ENCODE assay signal across 1 cellular context in genomic region chr3:31847760-31848159, GRCh38.
TF ChIP-seq lines count a peak whose summit lies in the region.

No MANE protein-coding gene starts in this region.

TF ChIP-seq in WTC11, 78 proteins besides CTCF, POLR2A, EP300 and RAD21 (continued from another document):
- TF ChIP-seq, protein P1, sequence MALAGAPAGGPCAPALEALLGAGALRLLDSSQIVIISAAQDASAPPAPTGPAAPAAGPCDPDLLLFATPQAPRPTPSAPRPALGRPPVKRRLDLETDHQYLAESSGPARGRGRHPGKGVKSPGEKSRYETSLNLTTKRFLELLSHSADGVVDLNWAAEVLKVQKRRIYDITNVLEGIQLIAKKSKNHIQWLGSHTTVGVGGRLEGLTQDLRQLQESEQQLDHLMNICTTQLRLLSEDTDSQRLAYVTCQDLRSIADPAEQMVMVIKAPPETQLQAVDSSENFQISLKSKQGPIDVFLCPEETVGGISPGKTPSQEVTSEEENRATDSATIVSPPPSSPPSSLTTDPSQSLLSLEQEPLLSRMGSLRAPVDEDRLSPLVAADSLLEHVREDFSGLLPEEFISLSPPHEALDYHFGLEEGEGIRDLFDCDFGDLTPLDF (CRISPR knock-in tag; IDR thresholded peaks at IDR 0.05) = no peak
- TF ChIP-seq ERG (CRISPR knock-in tag; IDR thresholded peaks at IDR 0.05) (no peak), ZNF121 (CRISPR knock-in tag; IDR thresholded peaks at IDR 0.05) (no peak), E2F5 (CRISPR knock-in tag; IDR thresholded peaks at IDR 0.05) (no peak), AR (CRISPR knock-in tag; IDR thresholded peaks at IDR 0.05) (no peak), ATF1 (CRISPR knock-in tag; IDR thresholded peaks at IDR 0.05) (no peak), ZNF396 (CRISPR knock-in tag; IDR thresholded peaks at IDR 0.05; ENCODE audit: borderline replicate concordance) (no peak), ZMAT4 (CRISPR knock-in tag; IDR thresholded peaks at IDR 0.05) (no peak), ATF6 (CRISPR knock-in tag; IDR thresholded peaks at IDR 0.05) (no peak), GRHL2 (CRISPR knock-in tag; IDR thresholded peaks at IDR 0.05; ENCODE audit: insufficient replicate concordance, severe bottlenecking) (no peak), FOXK1 (CRISPR knock-in tag; IDR thresholded peaks at IDR 0.05) (no peak)
- TF ChIP-seq, protein P2, sequence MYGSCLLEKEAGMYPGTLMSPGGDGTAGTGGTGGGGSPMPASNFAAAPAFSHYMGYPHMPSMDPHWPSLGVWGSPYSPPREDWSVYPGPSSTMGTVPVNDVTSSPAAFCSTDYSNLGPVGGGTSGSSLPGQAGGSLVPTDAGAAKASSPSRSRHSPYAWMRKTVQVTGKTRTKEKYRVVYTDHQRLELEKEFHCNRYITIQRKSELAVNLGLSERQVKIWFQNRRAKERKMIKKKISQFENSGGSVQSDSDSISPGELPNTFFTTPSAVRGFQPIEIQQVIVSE (CRISPR knock-in tag; IDR thresholded peaks at IDR 0.05; ENCODE audit: borderline replicate concordance) = no peak
